Comparison of ENCODE assay signal across 1 cellular context in genomic region chr19:17285415-17286135, GRCh38.
TF ChIP-seq lines count a peak whose summit lies in the region.

No MANE protein-coding gene starts in this region.

TF ChIP-seq in H1, 55 proteins besides CTCF, POLR2A, EP300 and RAD21:
- TF ChIP-seq PHF8 (conservative IDR thresholded peaks at IDR 0.05; ENCODE audit: low read depth, low read length) = no peak
- no peak for TF ChIP-seq CBX5 (IDR thresholded peaks at IDR 0.05; ENCODE audit: low read depth, low read length)
- TF ChIP-seq SRF (IDR thresholded peaks at IDR 0.05; ENCODE audit: low read depth, low read length) = no peak
- TF ChIP-seq RNF2 (IDR thresholded peaks at IDR 0.05; ENCODE audit: borderline replicate concordance, low read depth, low read length, missing control alignments, poor library complexity, severe bottlenecking) = no peak
- no peak for TF ChIP-seq FOSL1 (IDR thresholded peaks at IDR 0.05; ENCODE audit: insufficient read depth, low read depth, low read length)
- TF ChIP-seq SUZ12 (IDR thresholded peaks at IDR 0.05; ENCODE audit: low read length) = no peak
- TF ChIP-seq RFX5 (IDR thresholded peaks at IDR 0.05; ENCODE audit: borderline replicate concordance, low read depth, low read length) = no peak
- no peak for TF ChIP-seq NANOG (IDR thresholded peaks at IDR 0.05; ENCODE audit: insufficient read depth, low read depth, low read length, poor library complexity, severe bottlenecking)
- no peak for TF ChIP-seq EZH2 (IDR thresholded peaks at IDR 0.05; ENCODE audit: low read depth, low read length, severe bottlenecking)
- TF ChIP-seq CHD1 (IDR thresholded peaks at IDR 0.05; ENCODE audit: low read depth, low read length) = no peak
- no peak for TF ChIP-seq SIRT6 (IDR thresholded peaks at IDR 0.05; ENCODE audit: low read length)
- no peak for TF ChIP-seq BCL11A (IDR thresholded peaks at IDR 0.05; ENCODE audit: low read depth in 2 of 2, low read length in 2 of 2)
- TF ChIP-seq TEAD4 (IDR thresholded peaks at IDR 0.05; ENCODE audit: low read depth, low read length) = no peak
- TF ChIP-seq TAF1 (IDR thresholded peaks at IDR 0.05; ENCODE audit: low read depth, low read length) = no peak
- no peak for TF ChIP-seq CHD2 (IDR thresholded peaks at IDR 0.05; ENCODE audit: low read length)
